Comparison of ENCODE assay signal across 8 cellular contexts in genomic region chr1:223700942-223701637, GRCh38. TPM values are rescaled to one million over a fixed set of nuclear protein-coding genes. Genes with fewer than 3 reads are reported as not detected.
DNase-seq lines count a peak whose midpoint lies in the region; ATAC-seq and TF ChIP-seq lines count a peak whose summit lies in the region.

No MANE protein-coding gene starts in this region.

- peaks cover 0 to 2% of the 10 kb centered on the region in 2 donors for H3K27me3 Mint-ChIP-seq in CD8-positive, alpha-beta memory T cell
- peaks cover 0 to 9% (median 1%) of the 10 kb centered on the region in 5 donors for H3K27me3 Mint-ChIP-seq in naive thymus-derived CD8-positive, alpha-beta T cell

- H3K9me3 Mint-ChIP-seq in CD8-positive, alpha-beta memory T cell = no peaks in the 10 kb centered on the region
- H3K9me3 Mint-ChIP-seq in naive thymus-derived CD8-positive, alpha-beta T cell = no peaks in the 10 kb centered on the region

- DNase-seq in CD8-positive, alpha-beta memory T cell = no peak
- DNase-seq in body of pancreas (peak in 1 of 4 donors; percentile 20), aorta (peak; percentile 85), DMS79 (lab: John Stamatoyannopoulos, UW) (no peak)
- no peak for DNase-seq in naive thymus-derived CD8-positive, alpha-beta T cell

- H3K27ac ChIP-seq in CD8-positive, alpha-beta memory T cell (ENCODE audit: low read depth, low read length) = peak overlapping the region; percentile 28
- H3K27ac ChIP-seq in HUES6 (ENCODE audit: low read depth, low read length) (peak overlapping the region; percentile 18; the same call in 1 of the 2 replicates), body of pancreas (no peak overlapping the region), mesodermal cell (ENCODE audit: low read depth, low read length, severe bottlenecking) (peak overlapping the region; percentile 98), aorta (ENCODE audit: low read depth in 1 of 2, low read length in 2 of 2) (peak overlapping the region; percentile 98 to 99)

- H3K36me3 Mint-ChIP-seq in CD8-positive, alpha-beta memory T cell = no peaks in the 10 kb centered on the region
- no peaks in the 10 kb centered on the region for H3K36me3 Mint-ChIP-seq in naive thymus-derived CD8-positive, alpha-beta T cell

- no peak overlapping the region for H3K4me3 ChIP-seq in CD8-positive, alpha-beta memory T cell (ENCODE audit: low read length)
- H3K4me3 ChIP-seq in HUES6 (ENCODE audit: low read depth, low read length) (peak overlapping the region; percentile 21; the same call in 1 of the 2 replicates), body of pancreas (no peak overlapping the region), mesodermal cell (ENCODE audit: extremely low read depth, insufficient read depth, low read length, poor library complexity, severe bottlenecking) (no peak overlapping the region), aorta (ENCODE audit: low read length in 2 of 2) (no peak overlapping the region)

- H3K4me1 ChIP-seq in CD8-positive, alpha-beta memory T cell (ENCODE audit: insufficient read depth, low read length) = peaks cover 7% of the 10 kb centered on the region
- H3K4me1 ChIP-seq in HUES6 (ENCODE audit: control insufficient read depth, insufficient read depth, low read length) (peaks cover 26% of the 10 kb centered on the region), body of pancreas (no peaks in the 10 kb centered on the region), mesodermal cell (ENCODE audit: control insufficient read depth, insufficient read depth, low read length, poor library complexity, severe bottlenecking) (peaks cover 47% of the 10 kb centered on the region), aorta (ENCODE audit: control insufficient read depth in 1 of 2, insufficient read depth in 2 of 2, low read length in 2 of 2) (peaks cover 3 to 14% of the 10 kb centered on the region in 2 donors)

- H3K36me3 ChIP-seq in CD8-positive, alpha-beta memory T cell (ENCODE audit: insufficient read depth, low read length) = no peaks in the 10 kb centered on the region
- H3K36me3 ChIP-seq in HUES6 (ENCODE audit: control insufficient read depth, insufficient read depth, low read length) = no peaks in the 10 kb centered on the region
- no peaks in the 10 kb centered on the region for H3K36me3 ChIP-seq in body of pancreas (replicated peaks in 1 of 2; ENCODE audit: insufficient read depth in 1 of 2, low read depth in 2 of 2)
- no peaks in the 10 kb centered on the region for H3K36me3 ChIP-seq in mesodermal cell (ENCODE audit: control insufficient read depth, insufficient read depth, low read length)
- H3K36me3 ChIP-seq in aorta (ENCODE audit: control insufficient read depth in 1 of 2, insufficient read depth in 2 of 2, low read length in 1 of 2) = no peaks in the 10 kb centered on the region

- no peak for TF ChIP-seq POLR2A in body of pancreas (IDR thresholded peaks at IDR 0.05)

- no peaks in the 10 kb centered on the region for H3K27me3 ChIP-seq in CD8-positive, alpha-beta memory T cell (ENCODE audit: insufficient read depth, low read length, poor library complexity, severe bottlenecking)
- H3K27me3 ChIP-seq in HUES6 (ENCODE audit: control insufficient read depth, insufficient read depth, low read length) (no peaks in the 10 kb centered on the region), body of pancreas (no peaks in the 10 kb centered on the region), aorta (ENCODE audit: control insufficient read depth in 1 of 2, insufficient read depth in 2 of 2, low read length in 1 of 2) (no peaks in the 10 kb centered on the region)

- intact Hi-C loops in body of pancreas (cut with DNase I) = no loop called here
- intact Hi-C loops in aorta (cut with DNase I) = loop anchor here (5.0 kb wide), 2 partner anchors 146 to 186 kb away; partner anchors contain the start of gene TP53BP2 (in 1 of the 2)

- WGBS in body of pancreas, 2 donors = 72 to 79% methylated on average over 8 of the region's 8 CpGs
- 17 to 38% methylated on average over 7 to 8 of the region's 8 CpGs for WGBS in mesodermal cell (ENCODE audit: insufficient coverage in 2 of 2), 2 experiments
- WGBS in aorta, 2 donors = 5 to 10% methylated on average over 8 of the region's 8 CpGs

- CTCF ChIA-PET in CD8-positive, alpha-beta memory T cell (lab: Charles Lee) = interaction anchor here (2.4 to 9.7 kb wide), 2 partner anchors 11 to 48 kb away, joined by 13 to 169 read pairs; partner anchors contain the start of gene CAPN2

- no peaks in the 10 kb centered on the region for H3K9me3 ChIP-seq in CD8-positive, alpha-beta memory T cell (ENCODE audit: low read length)
- no peaks in the 10 kb centered on the region for H3K9me3 ChIP-seq in HUES6 (ENCODE audit: control insufficient read depth, insufficient read depth, low read depth, low read length)
- no peaks in the 10 kb centered on the region for H3K9me3 ChIP-seq in body of pancreas
- H3K9me3 ChIP-seq in mesodermal cell (ENCODE audit: control insufficient read depth, low read length) = no peaks in the 10 kb centered on the region
- no peaks in the 10 kb centered on the region for H3K9me3 ChIP-seq in aorta (ENCODE audit: control insufficient read depth, low read length)

- peak overlapping the region; percentile 82 for H3K9ac ChIP-seq in HUES6 (ENCODE audit: low read length)

- POLR2A ChIA-PET in CD8-positive, alpha-beta memory T cell (lab: Charles Lee) = no interaction called here
- POLR2A ChIA-PET in naive thymus-derived CD8-positive, alpha-beta T cell (lab: Charles Lee) = no interaction called here

- ATAC-seq in body of pancreas (peak; percentile 39), aorta (ENCODE audit: low FRiP score) (peak; percentile 74), HG03095 (IDR thresholded peaks at IDR 0.05; ENCODE audit: unreplicated experiment) (no peak)
- no peak for ATAC-seq in naive thymus-derived CD8-positive, alpha-beta T cell

- TF ChIP-seq CTCF in body of pancreas (IDR thresholded peaks at IDR 0.05) = no peak

- H3K4me1 Mint-ChIP-seq in CD8-positive, alpha-beta memory T cell = peaks cover 3 to 12% (median 11%) of the 10 kb centered on the region in 3 donors
- peaks cover 3 to 15% (median 9%) of the 10 kb centered on the region in 4 donors for H3K4me1 Mint-ChIP-seq in naive thymus-derived CD8-positive, alpha-beta T cell

- no peak overlapping the region for H3K4me3 Mint-ChIP-seq in CD8-positive, alpha-beta memory T cell
- no peak overlapping the region for H3K4me3 Mint-ChIP-seq in naive thymus-derived CD8-positive, alpha-beta T cell

- no peak overlapping the region for H3K27ac Mint-ChIP-seq in CD8-positive, alpha-beta memory T cell
- no peak overlapping the region for H3K27ac Mint-ChIP-seq in naive thymus-derived CD8-positive, alpha-beta T cell

RNA-seq across cellular contexts. Expression of gene CAPN2, which starts 11.2 kb away (rescaled TPM):
- total RNA-seq in CD8-positive, alpha-beta memory T cell = 10 to 100 TPM; 79.8 to 82.9 TPM
- 252 TPM for polyA plus RNA-seq in CD8-positive, alpha-beta memory T cell
- total RNA-seq in body of pancreas (10 to 100 TPM; 85.7 to 90.0 TPM), aorta (100 to 1,000 TPM; 208 to 213 TPM)
- polyA plus RNA-seq in mesodermal cell (2013, experiment 1 of 2) = 244 TPM
- polyA plus RNA-seq in mesodermal cell (2013, experiment 2 of 2) = 240 TPM
- polyA plus RNA-seq in aorta = 100 to 1,000 TPM in 1 of 2 donors, 10 to 100 TPM in 1; 99.8 to 190 TPM
- 10 to 100 TPM; 70.0 to 72.2 TPM for total RNA-seq in naive thymus-derived CD8-positive, alpha-beta T cell
- polyA plus RNA-seq in naive thymus-derived CD8-positive, alpha-beta T cell = 100 to 1,000 TPM in 1 of 3 donors, 10 to 100 TPM in 2; 68.6 to 101 (median 83.7) TPM

RNA-seq across cellular contexts. Expression of gene CAPN8, which starts 35.6 kb away (rescaled TPM):
- total RNA-seq in CD8-positive, alpha-beta memory T cell = not detected
- polyA plus RNA-seq in CD8-positive, alpha-beta memory T cell = not detected
- total RNA-seq in body of pancreas = 10 to 100 TPM in 1 of 2 donors, not detected in 1; 43.1 TPM
- not detected for polyA plus RNA-seq in mesodermal cell (2013, experiment 1 of 2)
- not detected for polyA plus RNA-seq in mesodermal cell (2013, experiment 2 of 2)
- total RNA-seq in aorta = under 1 TPM in 1 of 2 donors, not detected in 1; 0.45 TPM
- polyA plus RNA-seq in aorta = 1 to 10 TPM in 1 of 2 donors, under 1 TPM in 1; 0.33 to 2.9 TPM
- total RNA-seq in naive thymus-derived CD8-positive, alpha-beta T cell = under 1 TPM in 1 of 2 experiments, not detected in 1; 0.21 TPM
- polyA plus RNA-seq in naive thymus-derived CD8-positive, alpha-beta T cell = under 1 TPM in 1 of 3 donors, not detected in 2; 0.36 TPM

Comparison
In these comparisons a context has a peak if more than half of its experiments do, and no peak if none do; other contexts are left out.
1. DNase-seq: peak in aorta (2 of 2); none in CD8-positive, alpha-beta memory T cell (0 of 5), naive thymus-derived CD8-positive, alpha-beta T cell (0 of 10) and DMS79 (single experiment).
2. H3K27ac ChIP-seq: peak in CD8-positive, alpha-beta memory T cell (single experiment), HUES6 (single experiment), mesodermal cell (single experiment) and aorta (2 of 2); none in body of pancreas (0 of 4).
3. ATAC-seq: peak in body of pancreas (single experiment) and aorta (single experiment); none in HG03095 (single experiment) and naive thymus-derived CD8-positive, alpha-beta T cell (0 of 2).